In genomic region chr1:145287556-145287953, GRCh38 we compare ENCODE assay signal across 8 cellular contexts. TPM values are rescaled to one million over a fixed set of nuclear protein-coding genes. Genes with fewer than 3 reads are reported as not detected.
DNase-seq lines count a peak whose midpoint lies in the region; ATAC-seq, FAIRE-seq and TF ChIP-seq lines count a peak whose summit lies in the region.
"Not testable (repeated sequence)": the region's sequence is repeated elsewhere in the genome, so short reads cannot be mapped to it uniquely, and the experiment has no call there.

No MANE protein-coding gene starts in this region.

- TF ChIP-seq POLR2A in GM12878 (IDR thresholded peaks at IDR 0.05; ENCODE audit: low read depth, low read length); vagina (IDR thresholded peaks at IDR 0.05): not testable (repeated sequence)

- SMC1A ChIA-PET in GM12878 (lab: Charles Lee; ENCODE audit: uncharacterized antibody, unreplicated experiment), result not testable (repeated sequence)

- not testable (repeated sequence) for TF ChIP-seq EP300 in GM12878 (IDR thresholded peaks at IDR 0.05; ENCODE audit: borderline replicate concordance in 1 of 2, control insufficient read depth in 1 of 2, low read depth in 2 of 2, low read length in 2 of 2)

- CTCF ChIA-PET in activated CD4-positive, alpha-beta memory T cell treated with anti-CD3 and anti-CD28 coated beads for 36 hours (lab: Charles Lee); GM12878 (lab: Yijun Ruan, JAX): not testable (repeated sequence)

- not testable (repeated sequence) for H3K27me3 ChIP-seq in GM12878 (replicated peaks in 1 of 2; ENCODE audit: control insufficient read depth in 2 of 2, insufficient read depth in 2 of 2, low read length in 1 of 2); mononuclear cell (ENCODE audit: insufficient read depth, low read length); vagina

- intact Hi-C loops in activated CD4-positive, alpha-beta memory T cell treated with anti-CD3 and anti-CD28 coated beads for 36 hours (cut with micrococcal nuclease); GM12878 (cut with micrococcal nuclease; ENCODE audit: unreplicated experiment); vagina (cut with DNase I): not testable (repeated sequence)

- H3K9ac ChIP-seq in GM12878 (ENCODE audit: control insufficient read depth, insufficient read depth, low read length), result not testable (repeated sequence)

- not testable (repeated sequence) for H3K79me2 ChIP-seq in GM12878 (ENCODE audit: control insufficient read depth, insufficient read depth, low read length)

- H2AFZ ChIP-seq in GM12878 (ENCODE audit: control insufficient read depth, low read depth, low read length), result peak overlapping the region; percentile 75

- not testable (repeated sequence) for H3K4me1 Mint-ChIP-seq in activated CD4-positive, alpha-beta memory T cell treated with anti-CD3 and anti-CD28 coated beads for 36 hours (ENCODE audit: low read depth)

- H3K4me3 Mint-ChIP-seq in activated CD4-positive, alpha-beta memory T cell treated with anti-CD3 and anti-CD28 coated beads for 36 hours, result peak overlapping the region; percentile 81

- DNase-seq in NCI-H524 treated with DMSO at 0.1 percent for 48 hours (lab: John Stamatoyannopoulos, UW), result peak; percentile 23
- DNase-seq in activated CD4-positive, alpha-beta memory T cell treated with anti-CD3 and anti-CD28 coated beads for 36 hours, result peak; percentile 86
- peak; percentile 45 for DNase-seq in GM12878 (ENCODE audit: low read depth, low spot score)
- DNase-seq in glomerular endothelial cell (ENCODE audit: extremely low read depth, low read depth, low spot score), result peak; percentile 9
- peak; percentile 61 to 66 for DNase-seq in stimulated activated CD4-positive, alpha-beta T cell treated with anti-CD3 and anti-CD28 coated beads, Interleukin-15, amount 100 ng/mL, for 48 hours (ENCODE audit: low read depth in 2 of 2)
- DNase-seq in vagina (ENCODE audit: extremely low spot score in 2 of 2), result not testable (repeated sequence)

- not testable (repeated sequence) for TF ChIP-seq RAD21 in GM12878 (IDR thresholded peaks at IDR 0.05; ENCODE audit: insufficient read depth, low read depth, low read length)

- not testable (repeated sequence) for H3K27ac ChIP-seq in GM12878 (ENCODE audit: control insufficient read depth, insufficient read depth); vagina

- not testable (repeated sequence) for H4K20me1 ChIP-seq in GM12878 (ENCODE audit: control insufficient read depth, insufficient read depth)

- H3K9me3 Mint-ChIP-seq in activated CD4-positive, alpha-beta memory T cell treated with anti-CD3 and anti-CD28 coated beads for 36 hours, result not testable (repeated sequence)

- not testable (repeated sequence) for TF ChIP-seq CTCF in GM12878 (IDR thresholded peaks at IDR 0.05 in 2 of 3, conservative IDR thresholded peaks at IDR 0.05 in 1 of 3; ENCODE audit: control insufficient read depth in 2 of 3, extremely low read depth in 1 of 3, insufficient read depth in 1 of 3, low read depth in 3 of 3, low read length in 3 of 3); vagina (IDR thresholded peaks at IDR 0.05)

- not testable (repeated sequence) for H3K4me2 ChIP-seq in GM12878 (ENCODE audit: control insufficient read depth, insufficient read depth)

- FAIRE-seq in GM12878 (lab: Jason Lieb, UNC), result not testable (repeated sequence)

- H3K9me3 ChIP-seq in GM12878 (replicated peaks; ENCODE audit: control insufficient read depth, insufficient read depth, low read length); mononuclear cell (ENCODE audit: low read depth, low read length); vagina: not testable (repeated sequence)

- H3K4me3 ChIP-seq in GM08714 (ENCODE audit: low read length), result peak overlapping the region; percentile 72; the same call in 1 of the 2 replicates
- peak overlapping the region; percentile 52; the same call in 1 of the 2 replicates for H3K4me3 ChIP-seq in GM12878
- H3K4me3 ChIP-seq in mononuclear cell (ENCODE audit: low read length), result peak overlapping the region; percentile 28
- peak overlapping the region; percentile 39 to 42 for H3K4me3 ChIP-seq in vagina

- not testable (repeated sequence) for H3K36me3 ChIP-seq in GM12878 (ENCODE audit: control insufficient read depth in 2 of 2, insufficient read depth in 2 of 2, low read length in 1 of 2); vagina

- 5% methylated on average over 16 of the region's 24 CpGs for WGBS in GM12878 (ENCODE audit: insufficient coverage, insufficient replicate concordance, low lambda C conversion rate, missing lambda C conversion rate)

- BruUV-seq in GM12878 (replicated peaks; lab: Mats Ljungman, UMichigan), result not testable (repeated sequence)

- POLR2A ChIA-PET in activated CD4-positive, alpha-beta memory T cell treated with anti-CD3 and anti-CD28 coated beads for 36 hours (lab: Charles Lee); GM12878 (lab: Charles Lee): not testable (repeated sequence)

- RAD21 ChIA-PET in GM12878 (lab: Charles Lee; ENCODE audit: unreplicated experiment), result not testable (repeated sequence)

- not testable (repeated sequence) for H3K36me3 Mint-ChIP-seq in activated CD4-positive, alpha-beta memory T cell treated with anti-CD3 and anti-CD28 coated beads for 36 hours

- ATAC-seq in GM12878, result not testable (repeated sequence)

- not testable (repeated sequence) for H3K4me1 ChIP-seq in GM12878 (ENCODE audit: control insufficient read depth, insufficient read depth, low read length); mononuclear cell (ENCODE audit: insufficient read depth, low read length); vagina

- peak overlapping the region; percentile 91 for H3K27ac Mint-ChIP-seq in activated CD4-positive, alpha-beta memory T cell treated with anti-CD3 and anti-CD28 coated beads for 36 hours

- H3K27me3 Mint-ChIP-seq in activated CD4-positive, alpha-beta memory T cell treated with anti-CD3 and anti-CD28 coated beads for 36 hours, result not testable (repeated sequence)

- in situ Hi-C loops in GM12878 (cut with MboI), result not testable (repeated sequence)

TF ChIP-seq in GM12878, 131 proteins besides CTCF, POLR2A, EP300 and RAD21 (continues in another document):
- TF ChIP-seq RELA (IDR thresholded peaks at IDR 0.05; ENCODE audit: borderline replicate concordance, partially characterized antibody) (peak; percentile 52), ZNF24 (IDR thresholded peaks at IDR 0.05) (peak; percentile 98), IKZF2 (IDR thresholded peaks at IDR 0.05) (peak; percentile 28 to 31; a peak in 1 of 4 replicates), TARDBP (IDR thresholded peaks at IDR 0.05; ENCODE audit: borderline replicate concordance) (peak; percentile 58; the same call in 1 of the 2 replicates), IKZF1 (conservative IDR thresholded peaks at IDR 0.05) (0 out of 2 replicates have a peak, but pooled peaks have one; percentile 15), SREBF2 (IDR thresholded peaks at IDR 0.05; ENCODE audit: low read length) (peak; percentile 83)

RNA-seq across cellular contexts. Expression of gene PPIAL4D, which starts 45.6 kb away (rescaled TPM):
- total RNA-seq in activated CD4-positive, alpha-beta memory T cell treated with anti-CD3 and anti-CD28 coated beads for 36 hours, result not detected
- total RNA-seq in GM12878 (2013; cell fraction: nucleolus; rRNA removed), result not detected in 2 replicates
- total RNA-seq in GM12878 (2014; rRNA removed) (not detected in 2 replicates), GM12878 (2014; rRNA removed; fragmentation: Illumina TruSeq; extraction: Trizol) (not detected in 2 replicates), GM12878 (2021) (not detected in 2 replicates), glomerular endothelial cell (not detected in 2 replicates), mononuclear cell (not detected), vagina (not detected)
- polyA plus RNA-seq in GM12878 (2011; ENCODE audit: low read depth), result not detected
- polyA plus RNA-seq in GM12878 (2011; rRNA removed) (not detected in 2 replicates), GM12878 (2014; fragmentation: Illumina TruSeq; extraction: Trizol) (not detected in 2 replicates), GM12878 (2014; fragmentation: Nextera tagmentation; extraction: Ambion mirVana) (not detected), GM12878 (2014; rRNA removed) (not detected in 2 replicates), GM12878 (2016; fragmentation: Nextera tagmentation; extraction: Ambion mirVana) (not detected)
- not detected in 2 replicates for polyA plus RNA-seq in GM12878 (2011; cell fraction: cytosol; rRNA removed)
- not detected in 2 replicates for polyA plus RNA-seq in GM12878 (2011; cell fraction: nucleus; rRNA removed)
- polyA plus RNA-seq in GM12878 (2012), result not detected in 2 replicates
- polyA minus RNA-seq in GM12878 (2011; rRNA and poly(A)+ RNA removed), result not detected in 2 replicates
- not detected in 2 replicates for polyA minus RNA-seq in GM12878 (2011; cell fraction: cytosol; rRNA and poly(A)+ RNA removed)
- polyA minus RNA-seq in GM12878 (2011; cell fraction: nucleus; rRNA and poly(A)+ RNA removed), result not detected in 2 replicates
